In the genomic region with DNA sequence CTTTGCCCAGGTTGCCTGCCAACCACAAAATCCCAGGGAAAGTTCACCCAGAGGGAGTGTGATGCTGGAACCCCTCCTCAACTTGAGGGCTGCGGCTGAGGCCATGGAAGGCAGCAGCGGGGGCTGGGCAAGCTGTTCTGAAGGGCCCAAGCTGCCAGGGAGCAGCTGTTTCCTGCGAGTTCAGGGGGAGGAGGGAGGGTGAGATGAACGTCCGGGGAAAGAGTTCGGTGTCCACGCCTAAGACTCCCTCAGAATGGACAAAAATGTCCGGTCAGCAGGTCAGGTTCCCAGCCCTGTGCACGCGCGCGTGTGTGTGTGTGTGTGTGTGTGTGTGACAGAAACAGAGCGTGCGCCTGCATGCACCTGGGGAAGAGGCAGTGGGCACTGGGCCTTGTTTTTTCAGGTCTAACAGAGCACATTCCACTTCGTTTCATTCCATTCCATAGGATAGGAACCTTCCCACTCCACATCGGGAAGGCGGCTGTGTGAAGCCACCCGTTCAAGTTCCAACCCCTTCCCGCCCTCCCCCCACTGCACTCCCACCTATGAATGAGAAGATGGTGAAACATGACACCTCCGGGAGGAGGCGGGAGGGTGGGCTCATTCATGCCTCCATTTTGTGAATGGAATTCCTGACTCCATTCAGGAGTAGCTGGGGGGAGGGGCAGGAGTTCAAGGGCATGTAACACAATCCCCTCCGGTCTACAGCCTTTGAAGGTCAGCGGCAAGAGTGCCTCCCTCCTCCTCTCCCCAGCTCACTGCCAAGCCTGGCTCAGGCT, we compare ENCODE assay signal across 1 cellular context.
TF ChIP-seq lines count a peak whose summit lies in the region.

No MANE protein-coding gene starts in this region.

TF ChIP-seq in HepG2, 621 proteins besides CTCF, POLR2A, EP300 and RAD21 (continued from another document and continues in another):
- TF ChIP-seq, protein P1, sequence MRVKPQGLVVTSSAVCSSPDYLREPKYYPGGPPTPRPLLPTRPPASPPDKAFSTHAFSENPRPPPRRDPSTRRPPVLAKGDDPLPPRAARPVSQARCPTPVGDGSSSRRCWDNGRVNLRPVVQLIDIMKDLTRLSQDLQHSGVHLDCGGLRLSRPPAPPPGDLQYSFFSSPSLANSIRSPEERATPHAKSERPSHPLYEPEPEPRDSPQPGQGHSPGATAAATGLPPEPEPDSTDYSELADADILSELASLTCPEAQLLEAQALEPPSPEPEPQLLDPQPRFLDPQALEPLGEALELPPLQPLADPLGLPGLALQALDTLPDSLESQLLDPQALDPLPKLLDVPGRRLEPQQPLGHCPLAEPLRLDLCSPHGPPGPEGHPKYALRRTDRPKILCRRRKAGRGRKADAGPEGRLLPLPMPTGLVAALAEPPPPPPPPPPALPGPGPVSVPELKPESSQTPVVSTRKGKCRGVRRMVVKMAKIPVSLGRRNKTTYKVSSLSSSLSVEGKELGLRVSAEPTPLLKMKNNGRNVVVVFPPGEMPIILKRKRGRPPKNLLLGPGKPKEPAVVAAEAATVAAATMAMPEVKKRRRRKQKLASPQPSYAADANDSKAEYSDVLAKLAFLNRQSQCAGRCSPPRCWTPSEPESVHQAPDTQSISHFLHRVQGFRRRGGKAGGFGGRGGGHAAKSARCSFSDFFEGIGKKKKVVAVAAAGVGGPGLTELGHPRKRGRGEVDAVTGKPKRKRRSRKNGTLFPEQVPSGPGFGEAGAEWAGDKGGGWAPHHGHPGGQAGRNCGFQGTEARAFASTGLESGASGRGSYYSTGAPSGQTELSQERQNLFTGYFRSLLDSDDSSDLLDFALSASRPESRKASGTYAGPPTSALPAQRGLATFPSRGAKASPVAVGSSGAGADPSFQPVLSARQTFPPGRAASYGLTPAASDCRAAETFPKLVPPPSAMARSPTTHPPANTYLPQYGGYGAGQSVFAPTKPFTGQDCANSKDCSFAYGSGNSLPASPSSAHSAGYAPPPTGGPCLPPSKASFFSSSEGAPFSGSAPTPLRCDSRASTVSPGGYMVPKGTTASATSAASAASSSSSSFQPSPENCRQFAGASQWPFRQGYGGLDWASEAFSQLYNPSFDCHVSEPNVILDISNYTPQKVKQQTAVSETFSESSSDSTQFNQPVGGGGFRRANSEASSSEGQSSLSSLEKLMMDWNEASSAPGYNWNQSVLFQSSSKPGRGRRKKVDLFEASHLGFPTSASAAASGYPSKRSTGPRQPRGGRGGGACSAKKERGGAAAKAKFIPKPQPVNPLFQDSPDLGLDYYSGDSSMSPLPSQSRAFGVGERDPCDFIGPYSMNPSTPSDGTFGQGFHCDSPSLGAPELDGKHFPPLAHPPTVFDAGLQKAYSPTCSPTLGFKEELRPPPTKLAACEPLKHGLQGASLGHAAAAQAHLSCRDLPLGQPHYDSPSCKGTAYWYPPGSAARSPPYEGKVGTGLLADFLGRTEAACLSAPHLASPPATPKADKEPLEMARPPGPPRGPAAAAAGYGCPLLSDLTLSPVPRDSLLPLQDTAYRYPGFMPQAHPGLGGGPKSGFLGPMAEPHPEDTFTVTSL (CRISPR knock-in tag; IDR thresholded peaks at IDR 0.05; ENCODE audit: borderline replicate concordance) = peak; percentile 93
- TF ChIP-seq NRL (CRISPR knock-in tag; IDR thresholded peaks at IDR 0.05; ENCODE audit: borderline replicate concordance) = peak; percentile 29
- TF ChIP-seq FOXK2 (IDR thresholded peaks at IDR 0.05) = no peak; the same call in 1 of the 2 replicates
- TF ChIP-seq ZNF34 (CRISPR knock-in tag; IDR thresholded peaks at IDR 0.05; ENCODE audit: borderline replicate concordance) = no peak; the same call in none of the 2 replicates
- no peak for TF ChIP-seq USF2 (IDR thresholded peaks at IDR 0.05; ENCODE audit: low read depth, low read length)
- TF ChIP-seq USF2 (CRISPR knock-in tag; IDR thresholded peaks at IDR 0.05; ENCODE audit: borderline replicate concordance) = no peak; the same call in 1 of the 2 replicates
- TF ChIP-seq POGK (CRISPR knock-in tag; conservative IDR thresholded peaks at IDR 0.05) = no peak
- no peak for TF ChIP-seq ZBTB1 (CRISPR knock-in tag; IDR thresholded peaks at IDR 0.05; ENCODE audit: borderline replicate concordance)
- peak; percentile 99 for TF ChIP-seq REPIN1 (CRISPR knock-in tag; IDR thresholded peaks at IDR 0.05; ENCODE audit: borderline replicate concordance, low read depth)
- peak; percentile 66 for TF ChIP-seq KAT7 (CRISPR knock-in tag; IDR thresholded peaks at IDR 0.05; ENCODE audit: borderline replicate concordance)
- TF ChIP-seq, protein P2, sequence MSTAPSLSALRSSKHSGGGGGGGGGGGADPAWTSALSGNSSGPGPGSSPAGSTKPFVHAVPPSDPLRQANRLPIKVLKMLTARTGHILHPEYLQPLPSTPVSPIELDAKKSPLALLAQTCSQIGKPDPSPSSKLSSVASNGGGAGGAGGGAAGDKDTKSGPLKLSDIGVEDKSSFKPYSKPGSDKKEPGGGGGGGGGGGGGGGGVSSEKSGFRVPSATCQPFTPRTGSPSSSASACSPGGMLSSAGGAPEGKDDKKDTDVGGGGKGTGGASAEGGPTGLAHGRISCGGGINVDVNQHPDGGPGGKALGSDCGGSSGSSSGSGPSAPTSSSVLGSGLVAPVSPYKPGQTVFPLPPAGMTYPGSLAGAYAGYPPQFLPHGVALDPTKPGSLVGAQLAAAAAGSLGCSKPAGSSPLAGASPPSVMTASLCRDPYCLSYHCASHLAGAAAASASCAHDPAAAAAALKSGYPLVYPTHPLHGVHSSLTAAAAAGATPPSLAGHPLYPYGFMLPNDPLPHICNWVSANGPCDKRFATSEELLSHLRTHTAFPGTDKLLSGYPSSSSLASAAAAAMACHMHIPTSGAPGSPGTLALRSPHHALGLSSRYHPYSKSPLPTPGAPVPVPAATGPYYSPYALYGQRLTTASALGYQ (CRISPR knock-in tag; IDR thresholded peaks at IDR 0.05) = peak; percentile 95
- TF ChIP-seq, protein P3, sequence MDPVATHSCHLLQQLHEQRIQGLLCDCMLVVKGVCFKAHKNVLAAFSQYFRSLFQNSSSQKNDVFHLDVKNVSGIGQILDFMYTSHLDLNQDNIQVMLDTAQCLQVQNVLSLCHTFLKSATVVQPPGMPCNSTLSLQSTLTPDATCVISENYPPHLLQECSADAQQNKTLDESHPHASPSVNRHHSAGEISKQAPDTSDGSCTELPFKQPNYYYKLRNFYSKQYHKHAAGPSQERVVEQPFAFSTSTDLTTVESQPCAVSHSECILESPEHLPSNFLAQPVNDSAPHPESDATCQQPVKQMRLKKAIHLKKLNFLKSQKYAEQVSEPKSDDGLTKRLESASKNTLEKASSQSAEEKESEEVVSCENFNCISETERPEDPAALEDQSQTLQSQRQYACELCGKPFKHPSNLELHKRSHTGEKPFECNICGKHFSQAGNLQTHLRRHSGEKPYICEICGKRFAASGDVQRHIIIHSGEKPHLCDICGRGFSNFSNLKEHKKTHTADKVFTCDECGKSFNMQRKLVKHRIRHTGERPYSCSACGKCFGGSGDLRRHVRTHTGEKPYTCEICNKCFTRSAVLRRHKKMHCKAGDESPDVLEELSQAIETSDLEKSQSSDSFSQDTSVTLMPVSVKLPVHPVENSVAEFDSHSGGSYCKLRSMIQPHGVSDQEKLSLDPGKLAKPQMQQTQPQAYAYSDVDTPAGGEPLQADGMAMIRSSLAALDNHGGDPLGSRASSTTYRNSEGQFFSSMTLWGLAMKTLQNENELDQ (CRISPR knock-in tag; IDR thresholded peaks at IDR 0.05; ENCODE audit: borderline replicate concordance) = peak; percentile 78; the same call in 1 of the 2 replicates
- no peak for TF ChIP-seq NPAS2 (CRISPR knock-in tag; IDR thresholded peaks at IDR 0.05; ENCODE audit: borderline replicate concordance)
- TF ChIP-seq ELF4 (CRISPR knock-in tag; IDR thresholded peaks at IDR 0.05; ENCODE audit: borderline replicate concordance) = no peak
- no peak for TF ChIP-seq KLF9 (CRISPR knock-in tag; IDR thresholded peaks at IDR 0.05; ENCODE audit: low read depth)
- TF ChIP-seq NONO (IDR thresholded peaks at IDR 0.05) = no peak
- TF ChIP-seq NONO (CRISPR knock-in tag; conservative IDR thresholded peaks at IDR 0.05) = peak; percentile 93
- no peak for TF ChIP-seq ZNF33A (CRISPR knock-in tag; IDR thresholded peaks at IDR 0.05; ENCODE audit: borderline replicate concordance)
- TF ChIP-seq LCORL (IDR thresholded peaks at IDR 0.05) = peak; percentile 37; the same call in 1 of the 2 replicates
- peak; percentile 98 for TF ChIP-seq LCORL (CRISPR knock-in tag; IDR thresholded peaks at IDR 0.05)
- peak; percentile 53; the same call in 1 of the 2 replicates for TF ChIP-seq CREB1 (IDR thresholded peaks at IDR 0.05)
- TF ChIP-seq CREB1 (CRISPR knock-in tag; IDR thresholded peaks at IDR 0.05) = peak; percentile 82
- TF ChIP-seq, protein P4, sequence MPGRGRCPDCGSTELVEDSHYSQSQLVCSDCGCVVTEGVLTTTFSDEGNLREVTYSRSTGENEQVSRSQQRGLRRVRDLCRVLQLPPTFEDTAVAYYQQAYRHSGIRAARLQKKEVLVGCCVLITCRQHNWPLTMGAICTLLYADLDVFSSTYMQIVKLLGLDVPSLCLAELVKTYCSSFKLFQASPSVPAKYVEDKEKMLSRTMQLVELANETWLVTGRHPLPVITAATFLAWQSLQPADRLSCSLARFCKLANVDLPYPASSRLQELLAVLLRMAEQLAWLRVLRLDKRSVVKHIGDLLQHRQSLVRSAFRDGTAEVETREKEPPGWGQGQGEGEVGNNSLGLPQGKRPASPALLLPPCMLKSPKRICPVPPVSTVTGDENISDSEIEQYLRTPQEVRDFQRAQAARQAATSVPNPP (CRISPR knock-in tag; IDR thresholded peaks at IDR 0.05) = peak; percentile 93
- TF ChIP-seq SMYD3 (CRISPR knock-in tag; IDR thresholded peaks at IDR 0.05) = peak; percentile 96; the same call in 1 of the 2 replicates
- TF ChIP-seq POLR2AphosphoS5 (IDR thresholded peaks at IDR 0.05; ENCODE audit: low read depth, low read length) = peak; percentile 76
- TF ChIP-seq, protein P5, sequence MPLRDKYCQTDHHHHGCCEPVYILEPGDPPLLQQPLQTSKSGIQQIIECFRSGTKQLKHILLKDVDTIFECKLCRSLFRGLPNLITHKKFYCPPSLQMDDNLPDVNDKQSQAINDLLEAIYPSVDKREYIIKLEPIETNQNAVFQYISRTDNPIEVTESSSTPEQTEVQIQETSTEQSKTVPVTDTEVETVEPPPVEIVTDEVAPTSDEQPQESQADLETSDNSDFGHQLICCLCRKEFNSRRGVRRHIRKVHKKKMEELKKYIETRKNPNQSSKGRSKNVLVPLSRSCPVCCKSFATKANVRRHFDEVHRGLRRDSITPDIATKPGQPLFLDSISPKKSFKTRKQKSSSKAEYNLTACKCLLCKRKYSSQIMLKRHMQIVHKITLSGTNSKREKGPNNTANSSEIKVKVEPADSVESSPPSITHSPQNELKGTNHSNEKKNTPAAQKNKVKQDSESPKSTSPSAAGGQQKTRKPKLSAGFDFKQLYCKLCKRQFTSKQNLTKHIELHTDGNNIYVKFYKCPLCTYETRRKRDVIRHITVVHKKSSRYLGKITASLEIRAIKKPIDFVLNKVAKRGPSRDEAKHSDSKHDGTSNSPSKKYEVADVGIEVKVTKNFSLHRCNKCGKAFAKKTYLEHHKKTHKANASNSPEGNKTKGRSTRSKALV (CRISPR knock-in tag; IDR thresholded peaks at IDR 0.05) = no peak
- peak; percentile 90; the same call in 1 of the 2 replicates for TF ChIP-seq HMG20B (CRISPR knock-in tag; conservative IDR thresholded peaks at IDR 0.05)
- TF ChIP-seq AKAP8 (CRISPR knock-in tag; IDR thresholded peaks at IDR 0.05) = peak; percentile 97
- TF ChIP-seq NFATC3 (CRISPR knock-in tag; IDR thresholded peaks at IDR 0.05) = 0 out of 2 replicates have a peak, but pooled peaks have one; percentile 19
- TF ChIP-seq MBD4 (IDR thresholded peaks at IDR 0.05; ENCODE audit: borderline replicate concordance, low read length) = 0 out of 2 replicates have a peak, but pooled peaks have one; percentile 29
- peak; percentile 82 for TF ChIP-seq FOXO1 (CRISPR knock-in tag; IDR thresholded peaks at IDR 0.05)
- TF ChIP-seq JUN (CRISPR knock-in tag; IDR thresholded peaks at IDR 0.05) = peak; percentile 96
- TF ChIP-seq, protein P6, sequence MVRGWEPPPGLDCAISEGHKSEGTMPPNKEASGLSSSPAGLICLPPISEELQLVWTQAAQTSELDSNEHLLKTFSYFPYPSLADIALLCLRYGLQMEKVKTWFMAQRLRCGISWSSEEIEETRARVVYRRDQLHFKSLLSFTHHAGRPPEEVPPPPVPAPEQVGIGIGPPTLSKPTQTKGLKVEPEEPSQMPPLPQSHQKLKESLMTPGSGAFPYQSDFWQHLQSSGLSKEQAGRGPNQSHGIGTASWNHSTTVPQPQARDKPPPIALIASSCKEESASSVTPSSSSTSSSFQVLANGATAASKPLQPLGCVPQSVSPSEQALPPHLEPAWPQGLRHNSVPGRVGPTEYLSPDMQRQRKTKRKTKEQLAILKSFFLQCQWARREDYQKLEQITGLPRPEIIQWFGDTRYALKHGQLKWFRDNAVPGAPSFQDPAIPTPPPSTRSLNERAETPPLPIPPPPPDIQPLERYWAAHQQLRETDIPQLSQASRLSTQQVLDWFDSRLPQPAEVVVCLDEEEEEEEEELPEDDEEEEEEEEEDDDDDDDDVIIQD (CRISPR knock-in tag; IDR thresholded peaks at IDR 0.05; ENCODE audit: low read depth) = peak; percentile 93
- no peak for TF ChIP-seq ZNF546 (CRISPR knock-in tag; conservative IDR thresholded peaks at IDR 0.05)
- peak; percentile 63; the same call in 1 of the 2 replicates for TF ChIP-seq YEATS4 (CRISPR knock-in tag; IDR thresholded peaks at IDR 0.05; ENCODE audit: borderline replicate concordance)
